Comparison of ENCODE assay signal across 30 cellular contexts in the genomic region with DNA sequence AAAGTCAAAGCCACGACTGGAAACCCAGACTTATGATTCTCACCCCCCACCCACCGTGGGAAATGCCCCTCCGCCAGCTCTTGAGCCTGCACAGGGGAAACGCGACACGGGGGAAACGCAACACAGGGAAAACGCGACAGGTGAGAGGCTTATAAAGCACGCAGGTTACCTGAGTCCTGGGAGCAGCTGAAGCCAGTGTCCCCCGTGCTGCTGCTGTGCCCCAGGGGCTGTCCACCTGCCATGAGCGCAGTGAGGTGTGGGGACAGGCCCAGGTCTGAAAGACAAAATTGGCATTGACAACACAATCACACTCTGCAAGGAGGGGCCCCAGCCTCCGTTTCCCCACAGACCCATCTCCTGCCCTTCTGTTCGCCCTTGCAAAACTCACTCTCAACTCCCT. TPM values are rescaled to one million over a fixed set of nuclear protein-coding genes. Genes with fewer than 3 reads are reported as not detected.
"Had no signal": no experiment of that assay in that cellular context is flagged by ENCODE, and none has a peak within 500 bp of the region (broad histone marks: within the 10 kb centered on the region; RNA-seq: fewer than 3 reads in every experiment).

No MANE protein-coding gene starts in this region.

- H3K36me3 Mint-ChIP-seq: activated naive CD4-positive, alpha-beta T cell treated with anti-CD3 and anti-CD28 coated beads, Interleukin-2, amount 50 U/mL, for 24 hours; activated naive CD8-positive, alpha-beta T cell treated with anti-CD3 and anti-CD28 coated beads, Interleukin-2, amount 10 ng/mL, durations not matched to agents 7 days and 5 days had no signal

- H3K36me3 ChIP-seq: MG63, SJCRH30 had no signal

- H3K27ac Mint-ChIP-seq: activated CD4-positive, alpha-beta T cell treated with anti-CD3 and anti-CD28 coated beads for 36 hours; activated CD4-positive, alpha-beta T cell treated with anti-CD3 and anti-CD28 coated beads, Interleukin-2, amount 10 ng/mL, durations not matched to agents 7 days and 5 days; activated CD8-positive, alpha-beta T cell treated with anti-CD3 and anti-CD28 coated beads, Interleukin-2, amount 10 ng/mL, durations not matched to agents 7 days and 5 days; activated naive CD4-positive, alpha-beta T cell treated with anti-CD3 and anti-CD28 coated beads, Interleukin-2, amount 50 U/mL, for 24 hours; activated naive CD8-positive, alpha-beta T cell treated with anti-CD3 and anti-CD28 coated beads, Interleukin-2, amount 10 ng/mL, durations not matched to agents 7 days and 5 days; activated T-cell treated with anti-CD3 and anti-CD28 coated beads, Interleukin-2, amount 50 U/mL, for 24 hours; activated T-helper 2 cell treated with anti-CD3 and anti-CD28 coated beads, Interferon-gamma antibody, Interleukin-2, Interleukin-4, amounts not matched to agents 10 μg/mL and 5 μg/mL and 100 μg/mL, durations not matched to agents 14 hours and 24 hours and 36 hours; T-helper 1 cell treated with Interleukin-12 subunit alpha and Interleukin-12 subunit beta and Interleukin-4 antibody, amounts not matched to agents 30 μg/mL and 1 μg/mL, for 36 hours; T-helper 2 cell treated with Interferon-gamma antibody and Interleukin-4, amounts not matched to agents 5 μg/mL and 100 μg/mL, for 36 hours had no signal

- H3K4me1 ChIP-seq: SJCRH30 had no signal

- H3K27me3 Mint-ChIP-seq: activated T-cell treated with anti-CD3 and anti-CD28 coated beads, Interleukin-2, amount 50 U/mL, for 24 hours had no signal

- H3K9me3 ChIP-seq: ascending aorta, MG63, SJCRH30 had no signal

- H3K27me3 ChIP-seq: ascending aorta, cardiac muscle cell, MG63, SJCRH30 had no signal

- H3K4me3 ChIP-seq: ascending aorta, cardiac muscle cell, MG63, SJCRH30, SK-N-MC had no signal

- DNase-seq: activated CD4-positive, alpha-beta T cell treated with anti-CD3 and anti-CD28 coated beads for 36 hours; activated CD4-positive, alpha-beta T cell treated with anti-CD3 and anti-CD28 coated beads, Interleukin-2, amount 10 ng/mL, durations not matched to agents 7 days and 5 days; activated CD4-positive, alpha-beta T cell treated with anti-CD3 and anti-CD28 coated beads, Interleukin-2, amount 50 U/mL, for 48 hours; activated CD8-positive, alpha-beta T cell treated with anti-CD3 and anti-CD28 coated beads, Interleukin-2, amount 10 ng/mL, durations not matched to agents 7 days and 5 days; activated gamma-delta T cell; activated naive CD4-positive, alpha-beta T cell treated with Interleukin-2 at 50 U/mL for 16 hours; activated naive CD8-positive, alpha-beta T cell treated with anti-CD3 and anti-CD28 coated beads, Interleukin-2, amount 10 ng/mL, durations not matched to agents 7 days and 5 days; activated T-cell treated with anti-CD3 and anti-CD28 coated beads, Interleukin-2, amount 50 U/mL, for 24 hours; amygdala; Karpas-422; MG63; MV-4-11; NCI-H1092; NCI-H1436 treated with DMSO at 0.1 percent for 48 hours; NCI-H1694 treated with DMSO at 0.1 percent for 48 hours; NCI-H2029; NCI-H2171; NCI-H2227 treated with DMSO at 0.1 percent for 48 hours; NCI-H446 treated with DMSO at 0.1 percent for 48 hours; NCI-H524; SHP77; SJCRH30 had no signal

- H3K9me3 Mint-ChIP-seq: activated CD4-positive, alpha-beta T cell treated with anti-CD3 and anti-CD28 coated beads, Interleukin-2, amount 10 ng/mL, durations not matched to agents 7 days and 5 days; activated naive CD4-positive, alpha-beta T cell treated with anti-CD3 and anti-CD28 coated beads, Interleukin-2, amount 50 U/mL, for 24 hours; activated naive CD8-positive, alpha-beta T cell treated with anti-CD3 and anti-CD28 coated beads, Interleukin-2, amount 10 ng/mL, durations not matched to agents 7 days and 5 days; activated T-cell treated with anti-CD3 and anti-CD28 coated beads, Interleukin-2, amount 50 U/mL, for 24 hours; activated T-helper 2 cell treated with anti-CD3 and anti-CD28 coated beads, Interferon-gamma antibody, Interleukin-2, Interleukin-4, amounts not matched to agents 10 μg/mL and 5 μg/mL and 100 μg/mL, durations not matched to agents 14 hours and 24 hours and 36 hours; central memory CD8-positive, alpha-beta T cell; T-helper 1 cell treated with Interleukin-12 subunit alpha and Interleukin-12 subunit beta and Interleukin-4 antibody, amounts not matched to agents 30 μg/mL and 1 μg/mL, for 36 hours; T-helper 2 cell treated with Interferon-gamma antibody and Interleukin-4, amounts not matched to agents 5 μg/mL and 100 μg/mL, for 36 hours had no signal

- H3K4me1 Mint-ChIP-seq: activated CD4-positive, alpha-beta T cell treated with anti-CD3 and anti-CD28 coated beads for 36 hours; activated CD4-positive, alpha-beta T cell treated with anti-CD3 and anti-CD28 coated beads, Interleukin-2, amount 10 ng/mL, durations not matched to agents 7 days and 5 days; activated naive CD4-positive, alpha-beta T cell treated with anti-CD3 and anti-CD28 coated beads, Interleukin-2, amount 50 U/mL, for 24 hours; activated naive CD8-positive, alpha-beta T cell treated with anti-CD3 and anti-CD28 coated beads, Interleukin-2, amount 10 ng/mL, durations not matched to agents 7 days and 5 days; central memory CD8-positive, alpha-beta T cell had no signal

- H3K4me3 Mint-ChIP-seq: activated CD4-positive, alpha-beta T cell treated with anti-CD3 and anti-CD28 coated beads for 36 hours; activated CD4-positive, alpha-beta T cell treated with anti-CD3 and anti-CD28 coated beads, Interleukin-2, amount 10 ng/mL, durations not matched to agents 7 days and 5 days; activated CD8-positive, alpha-beta T cell treated with anti-CD3 and anti-CD28 coated beads, Interleukin-2, amount 10 ng/mL, durations not matched to agents 7 days and 5 days; activated naive CD4-positive, alpha-beta T cell treated with anti-CD3 and anti-CD28 coated beads, Interleukin-2, amount 50 U/mL, for 24 hours; activated naive CD8-positive, alpha-beta T cell treated with anti-CD3 and anti-CD28 coated beads, Interleukin-2, amount 10 ng/mL, durations not matched to agents 7 days and 5 days; activated T-cell treated with anti-CD3 and anti-CD28 coated beads, Interleukin-2, amount 50 U/mL, for 24 hours; central memory CD8-positive, alpha-beta T cell; T-helper 1 cell treated with Interleukin-12 subunit alpha and Interleukin-12 subunit beta and Interleukin-4 antibody, amounts not matched to agents 30 μg/mL and 1 μg/mL, for 36 hours; T-helper 2 cell treated with Interferon-gamma antibody and Interleukin-4, amounts not matched to agents 5 μg/mL and 100 μg/mL, for 36 hours had no signal

- H3K27ac ChIP-seq: ascending aorta, cardiac muscle cell, SJCRH30, SK-N-MC had no signal

RNA-seq across cellular contexts. Expression of a gene that starts 46.3 kb away (rescaled TPM):
- total RNA-seq: activated CD8-positive, alpha-beta T cell treated with anti-CD3 and anti-CD28 coated beads, Interleukin-2, amount 10 ng/mL, durations not matched to agents 7 days and 5 days had no signal
